Comparison of ENCODE assay signal across 8 cellular contexts in the genomic region with DNA sequence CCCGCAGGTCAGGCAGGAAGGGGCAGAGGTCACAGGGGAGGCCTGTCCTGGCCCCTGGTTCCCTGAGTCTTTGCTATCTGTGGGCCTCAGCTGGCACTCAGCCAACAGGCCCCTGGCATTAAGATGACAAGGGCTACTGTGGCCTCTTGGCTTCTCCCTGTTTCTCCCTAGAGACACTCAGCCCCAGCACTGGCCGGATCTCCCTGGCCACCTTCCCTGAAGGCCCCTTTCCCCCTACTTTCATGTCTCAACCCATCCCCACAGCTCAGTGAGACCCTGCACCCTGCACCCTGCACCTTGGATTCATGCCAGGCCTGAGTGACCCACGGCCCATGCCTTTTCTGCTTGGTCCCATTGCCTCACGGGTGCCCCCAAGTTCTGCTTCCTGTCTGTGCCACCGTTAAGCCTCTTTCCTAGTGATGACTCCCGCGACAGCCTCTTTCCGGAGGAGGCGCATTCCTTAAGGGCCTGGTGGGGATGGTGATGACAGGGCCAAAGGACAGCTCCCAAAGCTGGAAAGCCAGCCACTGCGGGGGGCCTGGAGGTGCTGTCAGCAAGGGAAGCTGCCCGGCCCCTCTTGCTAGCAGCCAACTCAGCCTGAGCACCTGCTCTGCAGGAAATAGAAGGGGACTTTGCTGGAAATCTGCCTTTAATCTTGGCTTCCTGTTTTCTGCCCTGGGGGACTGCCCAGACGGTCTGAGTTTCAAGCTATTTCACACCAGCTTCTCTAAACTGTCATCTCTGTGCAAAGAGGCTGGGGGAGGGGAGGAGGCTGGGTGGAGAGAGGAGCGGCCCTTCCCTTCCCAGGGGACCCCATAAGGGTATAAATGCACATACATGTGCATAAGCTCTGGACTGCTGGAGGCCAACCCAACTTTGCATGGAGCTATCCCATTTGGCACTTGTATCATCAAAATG. TPM values are rescaled to one million over a fixed set of nuclear protein-coding genes. Genes with fewer than 3 reads are reported as not detected.
DNase-seq lines count a peak whose midpoint lies in the region; ATAC-seq and TF ChIP-seq lines count a peak whose summit lies in the region.

No MANE protein-coding gene starts in this region.

- peak; percentile 35 for ATAC-seq in HG03108 (IDR thresholded peaks at IDR 0.05; ENCODE audit: unreplicated experiment)
- no peak for ATAC-seq in HG03039 (IDR thresholded peaks at IDR 0.05; ENCODE audit: unreplicated experiment)

- TF ChIP-seq CTCF in colonic mucosa (IDR thresholded peaks at IDR 0.05) = no peak
- TF ChIP-seq CTCF in HFFc6 (IDR thresholded peaks at IDR 0.05) = no peak

- peak; percentile 45 for TF ChIP-seq POLR2A in GM15510 (IDR thresholded peaks at IDR 0.05; ENCODE audit: borderline replicate concordance, extremely low read depth, insufficient read length)

- DNase-seq in T-helper 9 cell (peak; percentile 49), colonic mucosa (peak; percentile 37), HFFc6 (no peak), NCI-H128 (lab: John Stamatoyannopoulos, UW; ENCODE audit: unreplicated experiment) (no peak)

- H3K9me3 ChIP-seq in colonic mucosa = no peaks in the 10 kb centered on the region

- no peak overlapping the region for H3K4me3 ChIP-seq in colonic mucosa
- peak overlapping the region; percentile 5 for H3K4me3 ChIP-seq in rectal smooth muscle tissue (ENCODE audit: low read length)

- no peaks in the 10 kb centered on the region for H3K36me3 ChIP-seq in colonic mucosa
- no peaks in the 10 kb centered on the region for H3K36me3 ChIP-seq in rectal smooth muscle tissue (ENCODE audit: control insufficient read depth, insufficient read depth, low read length)

- peaks cover 6% of the 10 kb centered on the region for H3K27me3 Mint-ChIP-seq in HFFc6 (ENCODE audit: insufficient read depth)

- intact Hi-C loops in colonic mucosa (cut with DNase I) = no loop called here

- H3K27ac ChIP-seq in colonic mucosa (peak overlapping the region; percentile 74), rectal smooth muscle tissue (ENCODE audit: low read depth, low read length) (no peak overlapping the region)

- H3K4me1 ChIP-seq in colonic mucosa (peaks cover 34% of the 10 kb centered on the region), rectal smooth muscle tissue (ENCODE audit: control insufficient read depth, insufficient read depth, low read length) (peaks cover 5% of the 10 kb centered on the region)

- peak overlapping the region; percentile 29 to 39 for H3K9ac ChIP-seq in colonic mucosa (ENCODE audit: low read depth in 2 of 2, low read length in 2 of 2)
- peak overlapping the region; percentile 2 for H3K9ac ChIP-seq in rectal smooth muscle tissue (ENCODE audit: low read length)

- no peaks in the 10 kb centered on the region for H3K36me3 Mint-ChIP-seq in HFFc6 (ENCODE audit: low read depth)

- H3K27me3 ChIP-seq in colonic mucosa (no peaks in the 10 kb centered on the region), rectal smooth muscle tissue (ENCODE audit: control insufficient read depth, insufficient read depth, low read length) (no peaks in the 10 kb centered on the region)

- H3K4me3 Mint-ChIP-seq in HFFc6 = no peak overlapping the region

- H3K27ac Mint-ChIP-seq in HFFc6 = no peak overlapping the region; the same call in 1 of the 2 replicates

- H3K9me3 Mint-ChIP-seq in HFFc6 = no peaks in the 10 kb centered on the region

- peaks cover 34% of the 10 kb centered on the region for H3K4me1 Mint-ChIP-seq in HFFc6 (ENCODE audit: low read depth)

RNA-seq across cellular contexts. Expression of a gene that starts 4.8 kb away (rescaled TPM):
- total RNA-seq in colonic mucosa = 100 to 1,000 TPM in 1 of 2 donors, 10 to 100 TPM in 1; 64.3 to 126 TPM
- total RNA-seq in HFFc6 (2021; fragmentation: NEBNext Ultra II Directional; extraction: Animal tissue kit (Norgen Biotek cat#: 25700)) = 10 to 100 TPM; 48.8 to 59.0 (median 53.3) TPM

RNA-seq across cellular contexts. Expression of a gene that starts 28.5 kb away (rescaled TPM):
- not detected for total RNA-seq in colonic mucosa
- total RNA-seq in HFFc6 (2021; fragmentation: NEBNext Ultra II Directional; extraction: Animal tissue kit (Norgen Biotek cat#: 25700)) = not detected

RNA-seq across cellular contexts. Expression of a gene that starts 35.5 kb away (rescaled TPM):
- not detected for total RNA-seq in colonic mucosa
- total RNA-seq in HFFc6 (2021; fragmentation: NEBNext Ultra II Directional; extraction: Animal tissue kit (Norgen Biotek cat#: 25700)) = not detected

RNA-seq across cellular contexts. Expression of a gene that starts 49.3 kb away (rescaled TPM):
- total RNA-seq in colonic mucosa = not detected
- total RNA-seq in HFFc6 (2021; fragmentation: NEBNext Ultra II Directional; extraction: Animal tissue kit (Norgen Biotek cat#: 25700)) = under 1 TPM in 1 of 6 experiments, not detected in 5; 0.09 TPM

RNA-seq across cellular contexts. Expression of a gene that starts 51.8 kb away (rescaled TPM):
- not detected for total RNA-seq in colonic mucosa
- total RNA-seq in HFFc6 (2021; fragmentation: NEBNext Ultra II Directional; extraction: Animal tissue kit (Norgen Biotek cat#: 25700)) = not detected

Comparison
In these comparisons a context has a peak if more than half of its experiments do, and no peak if none do; other contexts are left out.
1. DNase-seq: peak in T-helper 9 cell (single experiment) and colonic mucosa (single experiment); none in HFFc6 (single experiment) and NCI-H128 (single experiment).